In the genomic region with DNA sequence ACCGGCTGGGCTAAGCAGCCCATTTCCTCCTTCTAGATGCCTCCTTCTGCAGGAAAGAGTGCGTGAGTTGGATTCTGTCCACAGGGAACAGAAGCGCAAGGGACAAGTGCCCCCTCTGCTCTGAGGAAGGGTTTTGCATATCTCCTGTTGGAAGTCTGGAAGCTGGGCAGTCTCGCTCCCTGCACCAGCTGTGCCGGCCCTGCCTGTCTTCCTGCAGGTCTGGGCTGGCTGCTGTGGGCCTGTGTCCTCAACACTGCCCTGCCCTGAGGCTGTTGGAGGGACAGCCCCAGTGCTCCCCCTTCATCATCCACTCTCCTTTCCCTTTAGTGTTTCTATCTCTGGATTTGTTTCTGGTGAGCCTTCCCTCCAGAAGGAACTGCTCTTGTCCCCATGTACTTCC, we compare ENCODE assay signal across 22 cellular contexts. TPM values are rescaled to one million over a fixed set of nuclear protein-coding genes. Genes with fewer than 3 reads are reported as not detected.
DNase-seq lines count a peak whose midpoint lies in the region; ATAC-seq and TF ChIP-seq lines count a peak whose summit lies in the region.
"Had no signal": no experiment of that assay in that cellular context is flagged by ENCODE, and none has a peak within 500 bp of the region (broad histone marks: within the 10 kb centered on the region; RNA-seq: fewer than 3 reads in every experiment).

No MANE protein-coding gene starts in this region.

- TF ChIP-seq CTCF in MCF 10A (IDR thresholded peaks at IDR 0.05; ENCODE audit: unreplicated experiment) (no peak), breast epithelium (IDR thresholded peaks at IDR 0.05) (no peak), RWPE1 (conservative IDR thresholded peaks at IDR 0.05; ENCODE audit: low read depth) (no peak), left ventricle myocardium inferior (IDR thresholded peaks at IDR 0.05; ENCODE audit: borderline replicate concordance) (no peak), vagina (IDR thresholded peaks at IDR 0.05) (no peak)

- no TSS peak for BruUV-seq in MCF 10A (replicated peaks; lab: Mats Ljungman, UMichigan)

- no peaks in the 10 kb centered on the region for H3K4me1 ChIP-seq in breast epithelium
- peaks cover 87% of the 10 kb centered on the region for H3K4me1 ChIP-seq in left ventricle myocardium inferior
- peaks cover 35% of the 10 kb centered on the region for H3K4me1 ChIP-seq in vagina
- H3K4me1 ChIP-seq: foreskin keratinocyte had no signal

- H3K27ac ChIP-seq in breast epithelium, result no peak overlapping the region
- H3K27ac ChIP-seq in RWPE1, result peak overlapping the region; percentile 55
- H3K27ac ChIP-seq in left ventricle myocardium inferior (replicated peaks), result peak overlapping the region; percentile 90
- no peak overlapping the region for H3K27ac ChIP-seq in vagina
- H3K27ac ChIP-seq: foreskin keratinocyte, HL-60, psoas muscle, tibial nerve had no signal

- intact Hi-C loops in MCF 10A (cut with micrococcal nuclease) (no loop called here), breast epithelium (cut with DNase I; ENCODE audit: low total_unique reads) (no loop called here), left ventricle myocardium inferior (cut with micrococcal nuclease) (no loop called here), vagina (cut with DNase I) (no loop called here)

- H3K36me3 Mint-ChIP-seq in MCF 10A (ENCODE audit: insufficient read depth, unreplicated experiment), result no peaks in the 10 kb centered on the region
- peaks cover 16% of the 10 kb centered on the region for H3K36me3 Mint-ChIP-seq in stimulated activated memory B cell treated with anti-CD40 and anti-IgM and Interleukin-4, amounts not matched to agents 10 μg/mL and 1 μg/mL and 100 μg/mL, for 72 hours
- H3K36me3 Mint-ChIP-seq: activated CD8-positive, alpha-beta memory T cell treated with anti-CD3 and anti-CD28 coated beads, Interleukin-2, amount 10 ng/mL, durations not matched to agents 7 days and 5 days had no signal

- H3K27ac Mint-ChIP-seq in MCF 10A (ENCODE audit: low read depth, unreplicated experiment), result peak overlapping the region; percentile 59
- H3K27ac Mint-ChIP-seq in stimulated activated memory B cell treated with anti-CD40 and anti-IgM and Interleukin-4, amounts not matched to agents 10 μg/mL and 1 μg/mL and 100 μg/mL, for 72 hours, result peak overlapping the region; percentile 42
- H3K27ac Mint-ChIP-seq: activated CD4-positive, alpha-beta T cell treated with anti-CD3 and anti-CD28 coated beads, Interleukin-2, amount 10 ng/mL, durations not matched to agents 7 days and 5 days; activated CD8-positive, alpha-beta memory T cell treated with anti-CD3 and anti-CD28 coated beads, Interleukin-2, amount 10 ng/mL, durations not matched to agents 7 days and 5 days; T-helper 2 cell treated with Interferon-gamma antibody and Interleukin-4, amounts not matched to agents 5 μg/mL and 100 μg/mL, for 36 hours had no signal

- H3K4me3 ChIP-seq in breast epithelium, result no peak overlapping the region
- H3K4me3 ChIP-seq in left ventricle myocardium inferior, result peak overlapping the region; percentile 17
- no peak overlapping the region for H3K4me3 ChIP-seq in vagina
- H3K4me3 ChIP-seq: esophagus muscularis mucosa, psoas muscle, tibial nerve had no signal

- H3K27me3 Mint-ChIP-seq in MCF 10A (ENCODE audit: insufficient read depth, unreplicated experiment), result no peaks in the 10 kb centered on the region
- H3K27me3 Mint-ChIP-seq in stimulated activated memory B cell treated with anti-CD40 and anti-IgM and Interleukin-4, amounts not matched to agents 10 μg/mL and 1 μg/mL and 100 μg/mL, for 72 hours, result no peaks in the 10 kb centered on the region
- H3K27me3 Mint-ChIP-seq: activated CD4-positive, alpha-beta T cell treated with anti-CD3 and anti-CD28 coated beads, Interleukin-2, amount 10 ng/mL, durations not matched to agents 7 days and 5 days; activated CD8-positive, alpha-beta memory T cell treated with anti-CD3 and anti-CD28 coated beads, Interleukin-2, amount 10 ng/mL, durations not matched to agents 7 days and 5 days had no signal

- POLR2A ChIA-PET in MCF 10A (lab: Yijun Ruan, JAX), result no interaction called here
- POLR2A ChIA-PET in RWPE1 (lab: Yijun Ruan, JAX; ENCODE audit: low non-redundant PET), result no interaction called here

- no peak for DNase-seq in MCF 10A (ENCODE audit: unreplicated experiment)
- DNase-seq in breast epithelium (ENCODE audit: low spot score in 2 of 2), result no peak
- no peak for DNase-seq in RWPE1 (ENCODE audit: low spot score)
- no peak for DNase-seq in left ventricle myocardium inferior
- DNase-seq in vagina (ENCODE audit: extremely low spot score in 2 of 2), result no peak
- no peak for DNase-seq in stimulated activated CD4-positive, alpha-beta T cell treated with anti-CD3 and anti-CD28 coated beads, Interleukin-1b, Interleukin-23, amount 100 ng/mL, for 48 hours
- DNase-seq: activated CD4-positive, alpha-beta T cell treated with anti-CD3 and anti-CD28 coated beads, Interleukin-2, amount 10 ng/mL, durations not matched to agents 7 days and 5 days; activated CD8-positive, alpha-beta memory T cell treated with anti-CD3 and anti-CD28 coated beads, Interleukin-2, amount 10 ng/mL, durations not matched to agents 7 days and 5 days; activated naive CD4-positive, alpha-beta T cell treated with Interleukin-2 at 50 U/mL for 16 hours; amygdala; cortex of kidney; foreskin keratinocyte; GDM1; Kasumi-1; MV-4-11; psoas muscle had no signal

- H3K9me3 ChIP-seq in breast epithelium (no peaks in the 10 kb centered on the region), left ventricle myocardium inferior (replicated peaks) (no peaks in the 10 kb centered on the region), vagina (no peaks in the 10 kb centered on the region)
- H3K9me3 ChIP-seq: esophagus muscularis mucosa, psoas muscle, tibial nerve had no signal

- no peak overlapping the region for H3K4me3 Mint-ChIP-seq in MCF 10A (ENCODE audit: unreplicated experiment)
- H3K4me3 Mint-ChIP-seq in stimulated activated memory B cell treated with anti-CD40 and anti-IgM and Interleukin-4, amounts not matched to agents 10 μg/mL and 1 μg/mL and 100 μg/mL, for 72 hours, result no peak overlapping the region
- H3K4me3 Mint-ChIP-seq: activated CD4-positive, alpha-beta T cell treated with anti-CD3 and anti-CD28 coated beads, Interleukin-2, amount 10 ng/mL, durations not matched to agents 7 days and 5 days; activated CD8-positive, alpha-beta memory T cell treated with anti-CD3 and anti-CD28 coated beads, Interleukin-2, amount 10 ng/mL, durations not matched to agents 7 days and 5 days; T-helper 2 cell treated with Interferon-gamma antibody and Interleukin-4, amounts not matched to agents 5 μg/mL and 100 μg/mL, for 36 hours had no signal

- H3K4me1 Mint-ChIP-seq in MCF 10A (ENCODE audit: insufficient read depth, unreplicated experiment), result peaks cover 10% of the 10 kb centered on the region
- H3K4me1 Mint-ChIP-seq in stimulated activated memory B cell treated with anti-CD40 and anti-IgM and Interleukin-4, amounts not matched to agents 10 μg/mL and 1 μg/mL and 100 μg/mL, for 72 hours, result peaks cover 66% of the 10 kb centered on the region

- H3K36me3 ChIP-seq in breast epithelium (no peaks in the 10 kb centered on the region), left ventricle myocardium inferior (no peaks in the 10 kb centered on the region), vagina (no peaks in the 10 kb centered on the region)
- H3K36me3 ChIP-seq: tibial nerve had no signal

- H3K9me3 Mint-ChIP-seq in MCF 10A (ENCODE audit: unreplicated experiment), result no peaks in the 10 kb centered on the region
- no peaks in the 10 kb centered on the region for H3K9me3 Mint-ChIP-seq in stimulated activated memory B cell treated with anti-CD40 and anti-IgM and Interleukin-4, amounts not matched to agents 10 μg/mL and 1 μg/mL and 100 μg/mL, for 72 hours
- H3K9me3 Mint-ChIP-seq: activated CD4-positive, alpha-beta T cell treated with anti-CD3 and anti-CD28 coated beads, Interleukin-2, amount 10 ng/mL, durations not matched to agents 7 days and 5 days; T-helper 2 cell treated with Interferon-gamma antibody and Interleukin-4, amounts not matched to agents 5 μg/mL and 100 μg/mL, for 36 hours had no signal

- TF ChIP-seq POLR2A in breast epithelium (IDR thresholded peaks at IDR 0.05) (no peak), vagina (IDR thresholded peaks at IDR 0.05) (no peak)

- no peaks in the 10 kb centered on the region for H3K27me3 ChIP-seq in breast epithelium
- no peaks in the 10 kb centered on the region for H3K27me3 ChIP-seq in left ventricle myocardium inferior (ENCODE audit: low read depth)
- no peaks in the 10 kb centered on the region for H3K27me3 ChIP-seq in vagina
- H3K27me3 ChIP-seq: esophagus muscularis mucosa, foreskin keratinocyte, tibial nerve had no signal

- CTCF ChIA-PET in MCF 10A (lab: Yijun Ruan, JAX), result interaction anchor here (0.5 to 4.3 kb wide), 3 partner anchors 31 to 286 kb away, joined by 3 to 35 read pairs (median 5); no protein-coding TSS in a partner anchor
- CTCF ChIA-PET in RWPE1 (lab: Yijun Ruan, JAX), result interaction anchor here (0.6 to 1.4 kb wide), 2 partner anchors 25 to 155 kb away, joined by 3 read pairs; no protein-coding TSS in a partner anchor

- no peak for ATAC-seq in stimulated activated memory B cell treated with anti-CD40 and anti-IgM and Interleukin-4, amounts not matched to agents 10 μg/mL and 1 μg/mL and 100 μg/mL, for 72 hours
- no peak for ATAC-seq in GM19328 (IDR thresholded peaks at IDR 0.05; ENCODE audit: unreplicated experiment)
- ATAC-seq: activated CD8-positive, alpha-beta memory T cell treated with anti-CD3 and anti-CD28 coated beads, Interleukin-2, amount 10 ng/mL, durations not matched to agents 7 days and 5 days; foreskin keratinocyte; psoas muscle had no signal

RNA-seq across cellular contexts. Expression of gene ADARB1, which starts 21.8 kb away (rescaled TPM):
- 18.1 and 19.4 TPM in 2 replicates for total RNA-seq in MCF 10A (2022)
- 10 to 100 TPM; 19.9 to 21.3 (median 20.0) TPM for total RNA-seq in breast epithelium
- total RNA-seq in left ventricle myocardium inferior, result 15.5 TPM
- 19.6 TPM for total RNA-seq in vagina

Comparison
In these comparisons a context has a peak if more than half of its experiments do, and no peak if none do; other contexts are left out.
1. H3K27ac ChIP-seq: peak in RWPE1 (single experiment) and left ventricle myocardium inferior (single experiment); none in breast epithelium (0 of 2) and vagina (single experiment).